Comparison of ENCODE assay signal across 1 cellular context in genomic region chr17:80210348-80211108, GRCh38.
TF ChIP-seq lines count a peak whose summit lies in the region.

No MANE protein-coding gene starts in this region.

TF ChIP-seq in H1, 55 proteins besides CTCF, POLR2A, EP300 and RAD21:
- TF ChIP-seq NANOG (IDR thresholded peaks at IDR 0.05; ENCODE audit: insufficient read depth, low read depth, low read length, poor library complexity, severe bottlenecking) (no peak), SP2 (IDR thresholded peaks at IDR 0.05; ENCODE audit: low read length) (no peak), HDAC2 (IDR thresholded peaks at IDR 0.05; ENCODE audit: borderline replicate concordance in 1 of 2, low read depth in 2 of 2, low read length in 2 of 2) (no peak), TEAD4 (IDR thresholded peaks at IDR 0.05; ENCODE audit: low read depth, low read length) (no peak), CBX8 (IDR thresholded peaks at IDR 0.05; ENCODE audit: borderline replicate concordance, low read depth, low read length) (no peak), NRF1 (IDR thresholded peaks at IDR 0.05; ENCODE audit: low read depth, low read length) (no peak), ATF2 (IDR thresholded peaks at IDR 0.05; ENCODE audit: low read length) (no peak), CREB1 (IDR thresholded peaks at IDR 0.05) (no peak), ASH2L (IDR thresholded peaks at IDR 0.05; ENCODE audit: low read length) (no peak), RFX5 (IDR thresholded peaks at IDR 0.05; ENCODE audit: borderline replicate concordance, low read depth, low read length) (no peak), KDM4A (IDR thresholded peaks at IDR 0.05; ENCODE audit: low read depth, low read length, severe bottlenecking) (no peak), JUN (IDR thresholded peaks at IDR 0.05; ENCODE audit: low read depth, low read length) (no peak), SUZ12 (IDR thresholded peaks at IDR 0.05; ENCODE audit: low read length) (no peak), GTF2F1 (IDR thresholded peaks at IDR 0.05; ENCODE audit: borderline replicate concordance, low read depth, low read length) (no peak), TAF1 (IDR thresholded peaks at IDR 0.05; ENCODE audit: low read depth, low read length) (no peak), ZNF274 (IDR thresholded peaks at IDR 0.05; ENCODE audit: borderline replicate concordance, extremely low read depth, low read length) (no peak), CTBP2 (IDR thresholded peaks at IDR 0.05; ENCODE audit: borderline replicate concordance, insufficient read depth, insufficient read length, low read length) (no peak)
- TF ChIP-seq, protein P1, sequence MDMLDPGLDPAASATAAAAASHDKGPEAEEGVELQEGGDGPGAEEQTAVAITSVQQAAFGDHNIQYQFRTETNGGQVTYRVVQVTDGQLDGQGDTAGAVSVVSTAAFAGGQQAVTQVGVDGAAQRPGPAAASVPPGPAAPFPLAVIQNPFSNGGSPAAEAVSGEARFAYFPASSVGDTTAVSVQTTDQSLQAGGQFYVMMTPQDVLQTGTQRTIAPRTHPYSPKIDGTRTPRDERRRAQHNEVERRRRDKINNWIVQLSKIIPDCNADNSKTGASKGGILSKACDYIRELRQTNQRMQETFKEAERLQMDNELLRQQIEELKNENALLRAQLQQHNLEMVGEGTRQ (IDR thresholded peaks at IDR 0.05; ENCODE audit: low read length) = no peak
TF ChIP-seq in H1: peak in this region for 0.
